8 cellular contexts compared by ENCODE assay signal in genomic region chr17:41801374-41802062, GRCh38. TPM values are rescaled to one million over a fixed set of nuclear protein-coding genes. Genes with fewer than 3 reads are reported as not detected.
DNase-seq lines count a peak whose midpoint lies in the region; ATAC-seq and TF ChIP-seq lines count a peak whose summit lies in the region.

No MANE protein-coding gene starts in this region.

- H3K9me2 ChIP-seq in OCI-LY7 (ENCODE audit: insufficient read depth, low read length): no peaks in the 10 kb centered on the region

- peak; percentile 93 for TF ChIP-seq CTCF in CD8-positive, alpha-beta T cell (IDR thresholded peaks at IDR 0.05)
- TF ChIP-seq CTCF in OCI-LY7 (conservative IDR thresholded peaks at IDR 0.05; ENCODE audit: low read length) (peak; percentile 97), natural killer cell (IDR thresholded peaks at IDR 0.05) (peak; percentile 96)

- H3K9ac ChIP-seq in HUES6 (ENCODE audit: low read length): no peak overlapping the region

- no TSS peak for BruUV-seq in OCI-LY7 (replicated peaks; lab: Mats Ljungman, UMichigan)

- H3K4me1 Mint-ChIP-seq in CD8-positive, alpha-beta T cell (ENCODE audit: low read depth): peaks cover 4% of the 10 kb centered on the region
- H3K4me1 Mint-ChIP-seq in natural killer cell: peaks cover 0 to 7% of the 10 kb centered on the region in 2 donors

- no peaks in the 10 kb centered on the region for H4K20me1 ChIP-seq in OCI-LY7 (ENCODE audit: insufficient read depth, low read length)

- no peaks in the 10 kb centered on the region for H3K27me3 ChIP-seq in CD8-positive, alpha-beta T cell (ENCODE audit: insufficient read depth, low read length)
- no peaks in the 10 kb centered on the region for H3K27me3 ChIP-seq in HUES6 (ENCODE audit: control insufficient read depth, insufficient read depth, low read length)

- H3K79me2 ChIP-seq in OCI-LY7 (ENCODE audit: insufficient read depth, low read depth, low read length): no peaks in the 10 kb centered on the region

- H3K27ac Mint-ChIP-seq in CD8-positive, alpha-beta T cell: no peak overlapping the region
- no peak overlapping the region for H3K27ac Mint-ChIP-seq in natural killer cell

- peaks cover 2% of the 10 kb centered on the region for H3K36me3 Mint-ChIP-seq in CD8-positive, alpha-beta T cell
- no peaks in the 10 kb centered on the region for H3K36me3 Mint-ChIP-seq in natural killer cell

- peak overlapping the region; percentile 70 for H2AFZ ChIP-seq in OCI-LY7 (ENCODE audit: low read length)

- H3K4me2 ChIP-seq in OCI-LY7 (ENCODE audit: low read length): peak overlapping the region; percentile 36

- POLR2A ChIA-PET in CD8-positive, alpha-beta T cell (lab: Charles Lee): interaction anchor here (0.8 to 1.2 kb wide), 2 partner anchors 10 kb away, joined by 3 read pairs; partner anchors contain the start of gene P3H4
- POLR2A ChIA-PET in OCI-LY7 (lab: Charles Lee): interaction anchor here (0.6 to 1.0 kb wide), 2 partner anchors 63 to 75 kb away, joined by 3 to 4 read pairs; no protein-coding TSS in a partner anchor

- no peaks in the 10 kb centered on the region for H3K9me3 Mint-ChIP-seq in CD8-positive, alpha-beta T cell
- no peaks in the 10 kb centered on the region for H3K9me3 Mint-ChIP-seq in natural killer cell

- peaks cover 5% of the 10 kb centered on the region for H3K4me1 ChIP-seq in CD8-positive, alpha-beta T cell (ENCODE audit: insufficient read depth, low read length)
- H3K4me1 ChIP-seq in HUES6 (ENCODE audit: control insufficient read depth, insufficient read depth, low read length) (peaks cover 11% of the 10 kb centered on the region), OCI-LY7 (ENCODE audit: insufficient read depth, low read length, poor library complexity, severe bottlenecking) (peaks cover 28% of the 10 kb centered on the region)

- no peak overlapping the region for H3K4me3 Mint-ChIP-seq in CD8-positive, alpha-beta T cell
- no peak overlapping the region for H3K4me3 Mint-ChIP-seq in natural killer cell

- no peaks in the 10 kb centered on the region for H3K9me3 ChIP-seq in CD8-positive, alpha-beta T cell (ENCODE audit: low read length)
- H3K9me3 ChIP-seq in HUES6 (ENCODE audit: control insufficient read depth, insufficient read depth, low read depth, low read length) (no peaks in the 10 kb centered on the region), OCI-LY7 (ENCODE audit: low read length) (no peaks in the 10 kb centered on the region)

- peak; percentile 47 to 86 (median 72) for DNase-seq in CD8-positive, alpha-beta T cell
- DNase-seq in OCI-LY7 (ENCODE audit: low spot score) (peak; percentile 82), fibroblast of gingiva (ENCODE audit: low read depth) (peak; percentile 78), natural killer cell (peak; percentile 70)
- DNase-seq in activated T-cell treated with anti-CD3 and anti-CD28 coated beads, Interleukin-2, amount 50 U/mL, for 1 hour: peak; percentile 80
- peak; percentile 55 for DNase-seq in stimulated activated naive CD4-positive, alpha-beta T cell treated with Interleukin-2 at 50 U/mL for 16 hours (lab: John Stamatoyannopoulos, UW)

- peaks cover 3% of the 10 kb centered on the region for H3K27me3 Mint-ChIP-seq in CD8-positive, alpha-beta T cell (ENCODE audit: low read depth)
- peaks cover 0 to 2% of the 10 kb centered on the region in 2 donors for H3K27me3 Mint-ChIP-seq in natural killer cell (ENCODE audit: low read depth in 2 of 2)

- peak; percentile 96 for ATAC-seq in CD8-positive, alpha-beta T cell
- peak; percentile 75 to 95 (median 91) for ATAC-seq in natural killer cell
- no peak for ATAC-seq in HG03196 (IDR thresholded peaks at IDR 0.05; ENCODE audit: unreplicated experiment)

- no peak overlapping the region for H3K27ac ChIP-seq in CD8-positive, alpha-beta T cell (ENCODE audit: low read depth, low read length)
- no peak overlapping the region for H3K27ac ChIP-seq in HUES6 (ENCODE audit: low read depth, low read length)
- H3K27ac ChIP-seq in OCI-LY7 (ENCODE audit: low read depth, low read length, poor library complexity, severe bottlenecking): no peak overlapping the region

- H3K4me3 ChIP-seq in CD8-positive, alpha-beta T cell (ENCODE audit: low read depth, low read length): no peak overlapping the region
- H3K4me3 ChIP-seq in HUES6 (ENCODE audit: low read depth, low read length) (peak overlapping the region; percentile 25), OCI-LY7 (ENCODE audit: low read depth, low read length, poor library complexity, severe bottlenecking) (no peak overlapping the region)

- intact Hi-C loops in CD8-positive, alpha-beta T cell (cut with DNase I, micrococcal nuclease): loop anchor here (1.0 kb wide), 1 partner anchor 63 kb away; no protein-coding TSS in a partner anchor
- intact Hi-C loops in OCI-LY7 (cut with micrococcal nuclease; ENCODE audit: unreplicated experiment): loop anchor here (1.0 kb wide), 2 partner anchors 63 to 158 kb away; no protein-coding TSS in a partner anchor
- intact Hi-C loops in natural killer cell (cut with micrococcal nuclease): loop anchor here (1.0 kb wide), 1 partner anchor 63 kb away; no protein-coding TSS in a partner anchor

- H3K36me3 ChIP-seq in CD8-positive, alpha-beta T cell (ENCODE audit: insufficient read depth, low read length): no peaks in the 10 kb centered on the region
- H3K36me3 ChIP-seq in HUES6 (ENCODE audit: control insufficient read depth, insufficient read depth, low read length) (peaks cover 12% of the 10 kb centered on the region; the same call in 1 of the 2 replicates), OCI-LY7 (ENCODE audit: insufficient read depth, low read length) (no peaks in the 10 kb centered on the region)

- CTCF ChIA-PET in CD8-positive, alpha-beta T cell (lab: Charles Lee): interaction anchor here (0.6 to 6.6 kb wide), 38 partner anchors 9 to 341 kb away, joined by 3 to 60 read pairs (median 5); partner anchors contain the start of genes FKBP10, HAP1, JUP and KLHL10
- CTCF ChIA-PET in OCI-LY7 (lab: Charles Lee; ENCODE audit: unreplicated experiment): interaction anchor here (0.6 to 0.8 kb wide), 2 partner anchors 158 to 504 kb away, joined by 3 to 4 read pairs; no protein-coding TSS in a partner anchor

RNA-seq across cellular contexts. Expression of gene P3H4, which starts 10.2 kb away (rescaled TPM):
- 1 to 10 TPM in 1 of 2 experiments, under 1 TPM in 1; 0.89 to 1.0 TPM for total RNA-seq in CD8-positive, alpha-beta T cell
- total RNA-seq in OCI-LY7 (2014; rRNA removed; shearing (Covaris generic)): 0.08 TPM in 1 of 2 replicates, not detected in the other
- total RNA-seq in OCI-LY7 (2022) (2.2 and 2.6 TPM in 2 replicates), natural killer cell (1 to 10 TPM; 6.9 to 8.9 (median 7.5) TPM)

RNA-seq across cellular contexts. Expression of gene FKBP10, which starts 11.3 kb away (rescaled TPM):
- total RNA-seq in CD8-positive, alpha-beta T cell: under 1 TPM in 1 of 2 experiments, not detected in 1; 0.38 TPM
- 1.5 TPM in 1 of 2 replicates, not detected in the other for total RNA-seq in OCI-LY7 (2014; rRNA removed; shearing (Covaris generic))
- 7.3 and 7.8 TPM in 2 replicates for total RNA-seq in OCI-LY7 (2022)
- total RNA-seq in natural killer cell: 1 to 10 TPM; 5.6 to 8.8 (median 6.0) TPM

RNA-seq across cellular contexts. Expression of gene JUP, which starts 15.0 kb away (rescaled TPM):
- total RNA-seq in CD8-positive, alpha-beta T cell: 1 to 10 TPM; 1.0 to 1.8 TPM
- 29.9 and 40.5 TPM in 2 replicates for total RNA-seq in OCI-LY7 (2014; rRNA removed; shearing (Covaris generic))
- total RNA-seq in OCI-LY7 (2022) (62.0 and 69.3 TPM in 2 replicates), natural killer cell (10 to 100 TPM in 1 of 3 donors, 1 to 10 TPM in 2; 1.8 to 12.1 (median 2.0) TPM)

RNA-seq across cellular contexts. Expression of gene NT5C3B, which starts 34.5 kb away (rescaled TPM):
- 10 to 100 TPM; 26.5 to 27.0 TPM for total RNA-seq in CD8-positive, alpha-beta T cell
- total RNA-seq in OCI-LY7 (2014; rRNA removed; shearing (Covaris generic)): 0.16 TPM in 1 of 2 replicates, not detected in the other
- 10.0 and 12.1 TPM in 2 replicates for total RNA-seq in OCI-LY7 (2022)
- 1 to 10 TPM; 9.1 to 10.0 (median 9.8) TPM for total RNA-seq in natural killer cell

RNA-seq across cellular contexts. Expression of gene KLHL10, which starts 36.1 kb away (rescaled TPM):
- not detected for total RNA-seq in CD8-positive, alpha-beta T cell
- not detected in 2 replicates for total RNA-seq in OCI-LY7 (2014; rRNA removed; shearing (Covaris generic))
- total RNA-seq in OCI-LY7 (2022) (not detected in 2 replicates), natural killer cell (not detected)
